Comparison of ENCODE assay signal across 9 cellular contexts in genomic region chr3:185822957-185823279, GRCh38. TPM values are rescaled to one million over a fixed set of nuclear protein-coding genes. Genes with fewer than 3 reads are reported as not detected.
DNase-seq lines count a peak whose midpoint lies in the region; ATAC-seq and TF ChIP-seq lines count a peak whose summit lies in the region.
"Had no signal": no experiment of that assay in that cellular context is flagged by ENCODE, and none has a peak within 500 bp of the region (broad histone marks: within the 10 kb centered on the region; RNA-seq: fewer than 3 reads in every experiment).

No MANE protein-coding gene starts in this region.

- TF ChIP-seq CTCF in GM06990 (IDR thresholded peaks at IDR 0.05; ENCODE audit: insufficient read depth, low read length, poor library complexity, severe bottlenecking): no peak
- TF ChIP-seq CTCF in Panc1 (IDR thresholded peaks at IDR 0.05): no peak
- TF ChIP-seq CTCF in parathyroid adenoma (IDR thresholded peaks at IDR 0.05): no peak

- peak overlapping the region; percentile 76 for H3K27ac ChIP-seq in Panc1 (ENCODE audit: low read length)
- H3K27ac ChIP-seq in epithelial cell of prostate: peak overlapping the region; percentile 90
- no peak overlapping the region for H3K27ac ChIP-seq in parathyroid adenoma

- no peaks in the 10 kb centered on the region for H3K36me3 ChIP-seq in GM06990 (ENCODE audit: control insufficient read depth, insufficient read depth, low read length)
- peaks cover 6% of the 10 kb centered on the region for H3K36me3 ChIP-seq in Panc1 (ENCODE audit: control insufficient read depth, insufficient read depth, low read length)
- no peaks in the 10 kb centered on the region for H3K36me3 ChIP-seq in parathyroid adenoma (ENCODE audit: control insufficient read depth, insufficient read depth, low read length)

- BruUV-seq in Panc1 (replicated peaks; lab: Mats Ljungman, UMichigan): no TSS peak

- H3K79me2 ChIP-seq in parathyroid adenoma: peaks cover 4% of the 10 kb centered on the region

- peak overlapping the region; percentile 75 for H3K9ac ChIP-seq in parathyroid adenoma

- H3K27me3 ChIP-seq in GM06990 (replicated peaks; ENCODE audit: control insufficient read depth, insufficient read depth, low read length): no peaks in the 10 kb centered on the region; the same call in 1 of the 2 replicates
- no peaks in the 10 kb centered on the region for H3K27me3 ChIP-seq in Panc1 (ENCODE audit: control insufficient read depth, insufficient read depth, low read length)
- H3K27me3 ChIP-seq in parathyroid adenoma (ENCODE audit: control insufficient read depth, insufficient read depth, low read length): no peaks in the 10 kb centered on the region

- H3K4me2 ChIP-seq in parathyroid adenoma (ENCODE audit: low read length): peak overlapping the region; percentile 90

- in situ Hi-C loops in Panc1 (cut with HindIII; ENCODE audit: low pct_unique_long_range_greater_than_20kb, low sequenced_read_pairs): no loop called here

- CTCF ChIA-PET in Panc1 (lab: Charles Lee): interaction anchor here (0.6 to 0.7 kb wide), 2 partner anchors 89 to 146 kb away, joined by 4 to 7 read pairs; no protein-coding TSS in a partner anchor

- H3K4me3 ChIP-seq in GM06990 (replicated peaks; ENCODE audit: low read depth, low read length) (peak overlapping the region; percentile 47), Panc1 (ENCODE audit: low read depth in 2 of 2, low read length in 2 of 2) (peak overlapping the region; percentile 86 to 89), parathyroid adenoma (ENCODE audit: low read depth, low read length) (peak overlapping the region; percentile 74)

- DNase-seq in GM06990 (ENCODE audit: extremely low read depth, insufficient read length) (no peak), Panc1 (ENCODE audit: low read depth, low spot score) (no peak), epithelial cell of prostate (ENCODE audit: low read depth, low spot score) (no peak)
- DNase-seq in stimulated activated CD4-positive, alpha-beta T cell treated with anti-CD3 and anti-CD28 coated beads, Interleukin-4, amount 100 ng/mL, for 24 hours: no peak
- DNase-seq in activated effector memory CD4-positive, alpha-beta T cell treated with Interleukin-2 at 50 U/mL for 16 hours: no peak
- no peak for DNase-seq in activated CD4-positive, alpha-beta T cell treated with anti-CD3 and anti-CD28 coated beads for 1 hour
- DNase-seq: anterior cingulate cortex had no signal

- POLR2A ChIA-PET in Panc1 (lab: Charles Lee): interaction anchor here (0.6 to 1.0 kb wide), 7 partner anchors 24 to 1500 kb away, joined by 3 to 4 read pairs (median 3); no protein-coding TSS in a partner anchor

- no peaks in the 10 kb centered on the region for H3K9me3 ChIP-seq in Panc1 (ENCODE audit: control insufficient read depth, insufficient read depth, low read depth, low read length)
- H3K9me3 ChIP-seq in parathyroid adenoma (ENCODE audit: control insufficient read depth, low read length): no peaks in the 10 kb centered on the region

- H3K4me1 ChIP-seq in Panc1 (ENCODE audit: control insufficient read depth, insufficient read depth, low read length) (peaks cover 47% of the 10 kb centered on the region), parathyroid adenoma (no peaks in the 10 kb centered on the region)

- H2AFZ ChIP-seq in parathyroid adenoma: peak overlapping the region; percentile 95

- intact Hi-C loops in Panc1 (cut with micrococcal nuclease; ENCODE audit: unreplicated experiment): loop anchor here (10.0 kb wide), 1 partner anchor 158 kb away; no protein-coding TSS in a partner anchor

- ATAC-seq in Panc1 (no peak), GM18511 (IDR thresholded peaks at IDR 0.05; ENCODE audit: unreplicated experiment) (no peak)

RNA-seq across cellular contexts. Expression of gene IGF2BP2, which starts 1.9 kb away (rescaled TPM):
- 97.8 TPM for total RNA-seq in Panc1 (2021; ENCODE audit: unreplicated experiment)
- polyA plus RNA-seq in Panc1 (2012; ENCODE audit: insufficient read length): 55.9 TPM
